In the genomic region with DNA sequence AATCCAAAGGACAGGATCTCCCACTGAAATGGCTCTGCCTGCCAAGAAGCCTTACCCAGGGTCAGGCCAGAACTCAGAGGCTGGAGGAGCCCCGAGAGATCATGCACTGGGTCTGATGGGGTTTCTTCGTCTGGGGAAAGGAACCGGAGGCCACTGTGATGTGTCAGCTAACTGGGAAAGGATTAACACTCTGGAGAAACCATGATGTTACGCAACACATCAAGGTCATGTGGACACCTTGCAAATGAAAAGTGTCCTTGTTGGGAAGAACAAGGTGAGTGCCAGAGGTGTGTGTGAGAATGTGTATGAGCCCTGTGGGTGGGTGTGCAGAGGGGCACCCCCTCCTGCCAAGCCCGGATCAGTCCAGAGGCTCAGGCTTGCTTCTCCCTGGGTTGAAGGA, we compare ENCODE assay signal across 33 cellular contexts.
"Had no signal": no experiment of that assay in that cellular context is flagged by ENCODE, and none has a peak within 500 bp of the region (broad histone marks: within the 10 kb centered on the region; RNA-seq: fewer than 3 reads in every experiment).

No MANE protein-coding gene starts in this region.

- FAIRE-seq: pancreas had no signal

- ATAC-seq: activated CD4-positive, CD25-positive, alpha-beta regulatory T cell treated with anti-CD3 and anti-CD28 coated beads, Interleukin-2, amount 50 U/mL, for 24 hours; effector memory CD8-positive, alpha-beta T cell; foreskin keratinocyte; heart right ventricle; left lobe of liver; lower lobe of right lung; naive thymus-derived CD8-positive, alpha-beta T cell; pancreas had no signal

- H3K4me1 Mint-ChIP-seq: activated naive CD8-positive, alpha-beta T cell treated with anti-CD3 and anti-CD28 coated beads for 36 hours; brain; neural crest cell had no signal

- H3K4me3 ChIP-seq: adrenal gland, ascending aorta, heart right ventricle, lower lobe of right lung, pancreas, prostate gland, right atrium auricular region, tibial nerve had no signal

- H3K27me3 ChIP-seq: ascending aorta, foreskin keratinocyte, pancreas, right atrium auricular region, tibial nerve had no signal

- H3K4me1 ChIP-seq: adrenal gland, ascending aorta, foreskin keratinocyte, heart right ventricle, lower lobe of right lung, pancreas, prostate gland, right atrium auricular region, tibial nerve had no signal

- H3K27ac ChIP-seq: adrenal gland, ascending aorta, foreskin keratinocyte, heart right ventricle, lower lobe of right lung, pancreas, prostate gland, right atrium auricular region, tibial nerve, WERI-Rb-1 had no signal

- H3K4me3 Mint-ChIP-seq: activated CD4-positive, alpha-beta memory T cell treated with anti-CD3 and anti-CD28 coated beads for 36 hours; activated naive CD4-positive, alpha-beta T cell treated with anti-CD3 and anti-CD28 coated beads for 36 hours; activated naive CD8-positive, alpha-beta T cell treated with anti-CD3 and anti-CD28 coated beads for 36 hours; activated T-helper 1 cell treated with anti-CD3 and anti-CD28 coated beads, Interleukin-12 subunit alpha, Interleukin-12 subunit beta, Interleukin-2, Interleukin-4 antibody, amounts not matched to agents 30 ng/mL and 10 ng/mL and 1 ng/mL, durations not matched to agents 14 hours and 24 hours and 36 hours; brain; effector memory CD8-positive, alpha-beta T cell; naive thymus-derived CD8-positive, alpha-beta T cell; neural crest cell; T-helper 1 cell treated with Interleukin-12 subunit alpha and Interleukin-12 subunit beta and Interleukin-4 antibody, amounts not matched to agents 30 μg/mL and 1 μg/mL, for 36 hours had no signal

- H3K9me3 Mint-ChIP-seq: activated CD4-positive, alpha-beta memory T cell treated with anti-CD3 and anti-CD28 coated beads for 36 hours; activated naive CD4-positive, alpha-beta T cell treated with anti-CD3 and anti-CD28 coated beads for 36 hours; activated T-helper 1 cell treated with anti-CD3 and anti-CD28 coated beads, Interleukin-12 subunit alpha, Interleukin-12 subunit beta, Interleukin-2, Interleukin-4 antibody, amounts not matched to agents 30 ng/mL and 10 ng/mL and 1 ng/mL, durations not matched to agents 14 hours and 24 hours and 36 hours; effector memory CD8-positive, alpha-beta T cell; neural crest cell; T-helper 1 cell treated with Interleukin-12 subunit alpha and Interleukin-12 subunit beta and Interleukin-4 antibody, amounts not matched to agents 30 μg/mL and 1 μg/mL, for 36 hours had no signal

- H3K36me3 ChIP-seq: adrenal gland, ascending aorta, heart right ventricle, lower lobe of right lung, pancreas, prostate gland, right atrium auricular region, tibial nerve, WERI-Rb-1 had no signal

- H3K9me3 ChIP-seq: adrenal gland, ascending aorta, heart right ventricle, lower lobe of right lung, pancreas, prostate gland, right atrium auricular region, tibial nerve had no signal

- H3K36me3 Mint-ChIP-seq: activated naive CD8-positive, alpha-beta T cell treated with anti-CD3 and anti-CD28 coated beads for 36 hours; brain had no signal

- H3K27ac Mint-ChIP-seq: activated CD4-positive, alpha-beta memory T cell treated with anti-CD3 and anti-CD28 coated beads for 36 hours; activated naive CD4-positive, alpha-beta T cell treated with anti-CD3 and anti-CD28 coated beads for 36 hours; activated naive CD8-positive, alpha-beta T cell treated with anti-CD3 and anti-CD28 coated beads for 36 hours; activated T-helper 1 cell treated with anti-CD3 and anti-CD28 coated beads, Interleukin-12 subunit alpha, Interleukin-12 subunit beta, Interleukin-2, Interleukin-4 antibody, amounts not matched to agents 30 ng/mL and 10 ng/mL and 1 ng/mL, durations not matched to agents 14 hours and 24 hours and 36 hours; brain; effector memory CD8-positive, alpha-beta T cell; T-helper 1 cell treated with Interleukin-12 subunit alpha and Interleukin-12 subunit beta and Interleukin-4 antibody, amounts not matched to agents 30 μg/mL and 1 μg/mL, for 36 hours had no signal

- DNase-seq: activated CD4-positive, alpha-beta memory T cell treated with anti-CD3 and anti-CD28 coated beads for 36 hours; activated CD4-positive, alpha-beta T cell treated with anti-CD3 and anti-CD28 coated beads for 48 hours; activated CD8-positive, alpha-beta memory T cell treated with anti-CD3 and anti-CD28 coated beads, Interleukin-2, amount 50 U/mL, for 4 hours; activated effector memory CD4-positive, alpha-beta T cell treated with anti-CD3 and anti-CD28 coated beads, Interleukin-2, amount 50 U/mL, for 16 hours; activated naive CD4-positive, alpha-beta T cell treated with anti-CD3 and anti-CD28 coated beads for 36 hours; activated naive CD8-positive, alpha-beta T cell treated with anti-CD3 and anti-CD28 coated beads for 36 hours; activated T-cell treated with anti-CD3 and anti-CD28 coated beads, Interleukin-2, amount 50 U/mL, for 1 hour; adrenal gland; caudate nucleus; cortex of kidney; effector memory CD8-positive, alpha-beta T cell; foreskin keratinocyte; heart right ventricle; kidney glomerular epithelial cell; lower lobe of right lung; mesenchymal stem cell; naive thymus-derived CD8-positive, alpha-beta T cell; nucleus accumbens; pancreas; stimulated activated CD4-positive, alpha-beta T cell treated with anti-CD3 and anti-CD28 coated beads, Interleukin-2, amount 100 ng/mL, for 48 hours; stimulated activated naive CD4-positive, alpha-beta T cell treated with Interleukin-2 at 50 U/mL for 16 hours; T-helper 9 cell; WERI-Rb-1 had no signal
